ENCODE assay signal across 1 cellular context in the genomic region with DNA sequence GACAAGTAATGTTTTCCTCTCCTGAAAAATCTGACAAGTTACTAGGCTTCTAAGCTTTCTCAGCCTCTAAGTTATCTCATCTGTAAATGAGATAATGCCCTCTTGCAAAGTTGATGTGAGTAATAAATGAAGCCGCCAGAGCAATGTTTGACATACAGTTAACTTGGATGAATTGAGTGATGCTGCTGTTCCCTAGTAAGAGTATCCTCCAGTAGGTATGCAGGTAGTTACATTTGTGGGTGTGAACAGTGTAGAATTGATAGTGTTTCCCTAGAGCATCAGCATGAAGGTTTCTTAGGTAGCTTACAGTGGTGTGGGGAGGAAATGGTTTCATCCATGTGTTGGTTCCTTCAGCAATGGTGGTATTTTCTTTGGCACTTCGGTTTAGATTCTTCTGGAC.
TF ChIP-seq lines count a peak whose summit lies in the region.

No MANE protein-coding gene starts in this region.

TF ChIP-seq in GM12878, 131 proteins besides CTCF, POLR2A, EP300 and RAD21:
- no peak for TF ChIP-seq ZNF207 (IDR thresholded peaks at IDR 0.05; ENCODE audit: borderline replicate concordance)
- TF ChIP-seq TAF1 (IDR thresholded peaks at IDR 0.05; ENCODE audit: borderline replicate concordance, low read depth, low read length): no peak
- TF ChIP-seq, protein P1, sequence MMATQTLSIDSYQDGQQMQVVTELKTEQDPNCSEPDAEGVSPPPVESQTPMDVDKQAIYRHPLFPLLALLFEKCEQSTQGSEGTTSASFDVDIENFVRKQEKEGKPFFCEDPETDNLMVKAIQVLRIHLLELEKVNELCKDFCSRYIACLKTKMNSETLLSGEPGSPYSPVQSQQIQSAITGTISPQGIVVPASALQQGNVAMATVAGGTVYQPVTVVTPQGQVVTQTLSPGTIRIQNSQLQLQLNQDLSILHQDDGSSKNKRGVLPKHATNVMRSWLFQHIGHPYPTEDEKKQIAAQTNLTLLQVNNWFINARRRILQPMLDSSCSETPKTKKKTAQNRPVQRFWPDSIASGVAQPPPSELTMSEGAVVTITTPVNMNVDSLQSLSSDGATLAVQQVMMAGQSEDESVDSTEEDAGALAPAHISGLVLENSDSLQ (IDR thresholded peaks at IDR 0.05): no peak
- no peak for TF ChIP-seq BHLHE40 (IDR thresholded peaks at IDR 0.05; ENCODE audit: borderline replicate concordance in 1 of 2, low read depth in 2 of 2, low read length in 1 of 2)
- TF ChIP-seq, protein P2, sequence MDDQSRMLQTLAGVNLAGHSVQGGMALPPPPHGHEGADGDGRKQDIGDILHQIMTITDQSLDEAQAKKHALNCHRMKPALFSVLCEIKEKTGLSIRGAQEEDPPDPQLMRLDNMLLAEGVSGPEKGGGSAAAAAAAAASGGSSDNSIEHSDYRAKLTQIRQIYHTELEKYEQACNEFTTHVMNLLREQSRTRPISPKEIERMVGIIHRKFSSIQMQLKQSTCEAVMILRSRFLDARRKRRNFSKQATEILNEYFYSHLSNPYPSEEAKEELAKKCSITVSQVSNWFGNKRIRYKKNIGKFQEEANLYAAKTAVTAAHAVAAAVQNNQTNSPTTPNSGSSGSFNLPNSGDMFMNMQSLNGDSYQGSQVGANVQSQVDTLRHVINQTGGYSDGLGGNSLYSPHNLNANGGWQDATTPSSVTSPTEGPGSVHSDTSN (IDR thresholded peaks at IDR 0.05; ENCODE audit: insufficient replicate concordance, low read depth, low read length): no peak
- TF ChIP-seq IRF5 (IDR thresholded peaks at IDR 0.05; ENCODE audit: borderline replicate concordance): no peak
- TF ChIP-seq CHD4 (IDR thresholded peaks at IDR 0.05): no peak
- TF ChIP-seq MEF2A (IDR thresholded peaks at IDR 0.05; ENCODE audit: insufficient read depth, low read depth, low read length): no peak
- no peak for TF ChIP-seq CBX5 (IDR thresholded peaks at IDR 0.05; ENCODE audit: low read depth)
- TF ChIP-seq SIX5 (IDR thresholded peaks at IDR 0.05; ENCODE audit: low read depth, low read length, severe bottlenecking): no peak
- TF ChIP-seq, protein P3, sequence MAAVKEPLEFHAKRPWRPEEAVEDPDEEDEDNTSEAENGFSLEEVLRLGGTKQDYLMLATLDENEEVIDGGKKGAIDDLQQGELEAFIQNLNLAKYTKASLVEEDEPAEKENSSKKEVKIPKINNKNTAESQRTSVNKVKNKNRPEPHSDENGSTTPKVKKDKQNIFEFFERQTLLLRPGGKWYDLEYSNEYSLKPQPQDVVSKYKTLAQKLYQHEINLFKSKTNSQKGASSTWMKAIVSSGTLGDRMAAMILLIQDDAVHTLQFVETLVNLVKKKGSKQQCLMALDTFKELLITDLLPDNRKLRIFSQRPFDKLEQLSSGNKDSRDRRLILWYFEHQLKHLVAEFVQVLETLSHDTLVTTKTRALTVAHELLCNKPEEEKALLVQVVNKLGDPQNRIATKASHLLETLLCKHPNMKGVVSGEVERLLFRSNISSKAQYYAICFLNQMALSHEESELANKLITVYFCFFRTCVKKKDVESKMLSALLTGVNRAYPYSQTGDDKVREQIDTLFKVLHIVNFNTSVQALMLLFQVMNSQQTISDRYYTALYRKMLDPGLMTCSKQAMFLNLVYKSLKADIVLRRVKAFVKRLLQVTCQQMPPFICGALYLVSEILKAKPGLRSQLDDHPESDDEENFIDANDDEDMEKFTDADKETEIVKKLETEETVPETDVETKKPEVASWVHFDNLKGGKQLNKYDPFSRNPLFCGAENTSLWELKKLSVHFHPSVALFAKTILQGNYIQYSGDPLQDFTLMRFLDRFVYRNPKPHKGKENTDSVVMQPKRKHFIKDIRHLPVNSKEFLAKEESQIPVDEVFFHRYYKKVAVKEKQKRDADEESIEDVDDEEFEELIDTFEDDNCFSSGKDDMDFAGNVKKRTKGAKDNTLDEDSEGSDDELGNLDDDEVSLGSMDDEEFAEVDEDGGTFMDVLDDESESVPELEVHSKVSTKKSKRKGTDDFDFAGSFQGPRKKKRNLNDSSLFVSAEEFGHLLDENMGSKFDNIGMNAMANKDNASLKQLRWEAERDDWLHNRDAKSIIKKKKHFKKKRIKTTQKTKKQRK (IDR thresholded peaks at IDR 0.05; ENCODE audit: low read depth, low read length): no peak
